Comparison of ENCODE assay signal across 21 cellular contexts in genomic region chr17:81455387-81455786, GRCh38. TPM values are rescaled to one million over a fixed set of nuclear protein-coding genes. Genes with fewer than 3 reads are reported as not detected.
A peak's percentile ranks its signal among the peaks of the same experiment; 100 is the strongest.
DNase-seq lines count a peak whose midpoint lies in the region; ATAC-seq and TF ChIP-seq lines count a peak whose summit lies in the region.
"Had no signal": no experiment of that assay in that cellular context is flagged by ENCODE, and none has a peak within 500 bp of the region (broad histone marks: within the 10 kb centered on the region; RNA-seq: fewer than 3 reads in every experiment).

No MANE protein-coding gene starts in this region.

- H3K9ac ChIP-seq in BLaER1 treated with 17β-estradiol and CSF1 and Interleukin-3, amounts not matched to agents 10 nM and 100 nM: peak overlapping the region in 10 of 11 experiments; percentile 24 to 80 (median 64); a peak in 19 of 22 replicates

- no peaks in the 10 kb centered on the region for H3K9me3 ChIP-seq in BLaER1 treated with 17β-estradiol and CSF1 and Interleukin-3, amounts not matched to agents 10 nM and 100 nM (replicated peaks in 1 of 11)
- no peaks in the 10 kb centered on the region for H3K9me3 ChIP-seq in KOPT-K1 (ENCODE audit: insufficient read depth, low read length, poor library complexity, severe bottlenecking)
- H3K9me3 ChIP-seq: SJSA1 had no signal

- peaks cover 0 to 34% (median 2%) of the 10 kb centered on the region in 11 experiments; a peak in 11 of 22 replicates for H3K36me3 ChIP-seq in BLaER1 treated with 17β-estradiol and CSF1 and Interleukin-3, amounts not matched to agents 10 nM and 100 nM
- H3K36me3 ChIP-seq in KOPT-K1 (ENCODE audit: insufficient read depth, low read length): peaks cover 87% of the 10 kb centered on the region
- H3K36me3 ChIP-seq: SJSA1 had no signal

- no peaks in the 10 kb centered on the region for H3K9me3 Mint-ChIP-seq in central memory CD8-positive, alpha-beta T cell
- H3K9me3 Mint-ChIP-seq in natural killer cell: no peaks in the 10 kb centered on the region
- H3K9me3 Mint-ChIP-seq: CD8-positive, alpha-beta T cell had no signal

- no peak for TF ChIP-seq CTCF in natural killer cell (IDR thresholded peaks at IDR 0.05)

- H3K27me3 ChIP-seq in BLaER1 treated with 17β-estradiol and CSF1 and Interleukin-3, amounts not matched to agents 10 nM and 100 nM: peaks cover 0 to 60% (median 0%) of the 10 kb centered on the region in 11 experiments; a peak in 6 of 22 replicates
- H3K27me3 ChIP-seq: SJSA1 had no signal

- peaks cover 74 to 96% (median 94%) of the 10 kb centered on the region in 10 experiments for H3K4me1 ChIP-seq in BLaER1 treated with 17β-estradiol and CSF1 and Interleukin-3, amounts not matched to agents 10 nM and 100 nM
- H3K4me1 ChIP-seq: SJSA1 had no signal

- H3K27ac ChIP-seq in BLaER1 treated with 17β-estradiol and CSF1 and Interleukin-3, amounts not matched to agents 10 nM and 100 nM: peak overlapping the region in 10 of 11 experiments; percentile 24 to 81 (median 68); a peak in 18 of 22 replicates
- peak overlapping the region; percentile 97 for H3K27ac ChIP-seq in KOPT-K1 (ENCODE audit: low read depth, low read length, poor library complexity, severe bottlenecking)
- H3K27ac ChIP-seq: SJSA1 had no signal

- H3K4me3 ChIP-seq in BLaER1 treated with 17β-estradiol and CSF1 and Interleukin-3, amounts not matched to agents 10 nM and 100 nM: peak overlapping the region in 8 of 10 experiments; percentile 18 to 63 (median 44); a peak in 16 of 20 replicates
- H3K4me3 ChIP-seq: GM12878, SJSA1 had no signal

- H3K36me3 Mint-ChIP-seq in central memory CD8-positive, alpha-beta T cell (ENCODE audit: insufficient read depth): no peaks in the 10 kb centered on the region
- no peaks in the 10 kb centered on the region for H3K36me3 Mint-ChIP-seq in natural killer cell
- H3K36me3 Mint-ChIP-seq: CD8-positive, alpha-beta T cell had no signal

- peak overlapping the region; percentile 74 to 100 (median 98) for H3K4me2 ChIP-seq in BLaER1 treated with 17β-estradiol and CSF1 and Interleukin-3, amounts not matched to agents 10 nM and 100 nM

- intact Hi-C loops in natural killer cell (cut with micrococcal nuclease): no loop called here

- no peak for ATAC-seq in central memory CD8-positive, alpha-beta T cell (replicated peaks; ENCODE audit: extremely low read depth, poor library complexity, severe bottlenecking)
- ATAC-seq in natural killer cell (peak; percentile 69 to 85 (median 77)), GM21423 (IDR thresholded peaks at IDR 0.05; ENCODE audit: unreplicated experiment) (no peak)
- ATAC-seq: CD8-positive, alpha-beta T cell; Panc1 had no signal

- H3K27me3 Mint-ChIP-seq in central memory CD8-positive, alpha-beta T cell: no peaks in the 10 kb centered on the region
- peaks cover 0 to 9% of the 10 kb centered on the region in 2 donors for H3K27me3 Mint-ChIP-seq in natural killer cell (ENCODE audit: low read depth in 2 of 2)

- H3K4me1 Mint-ChIP-seq in central memory CD8-positive, alpha-beta T cell: peaks cover 5% of the 10 kb centered on the region
- peaks cover 18 to 46% of the 10 kb centered on the region in 2 donors for H3K4me1 Mint-ChIP-seq in natural killer cell

- peaks cover 0 to 43% (median 5%) of the 10 kb centered on the region in 11 experiments; a peak in 12 of 22 replicates for H4K20me1 ChIP-seq in BLaER1 treated with 17β-estradiol and CSF1 and Interleukin-3, amounts not matched to agents 10 nM and 100 nM

- peak overlapping the region; percentile 85 for H3K27ac Mint-ChIP-seq in central memory CD8-positive, alpha-beta T cell (ENCODE audit: low read depth)
- peak overlapping the region in 1 of 2 donors; percentile 85 for H3K27ac Mint-ChIP-seq in natural killer cell
- H3K27ac Mint-ChIP-seq: CD8-positive, alpha-beta T cell had no signal

- H3K4me3 Mint-ChIP-seq in central memory CD8-positive, alpha-beta T cell: no peak overlapping the region
- H3K4me3 Mint-ChIP-seq in natural killer cell: peak overlapping the region; percentile 81
- H3K4me3 Mint-ChIP-seq: CD8-positive, alpha-beta T cell had no signal

- DNase-seq in central memory CD8-positive, alpha-beta T cell (ENCODE audit: low spot score in 2 of 2): no peak
- DNase-seq in natural killer cell: peak; percentile 48
- no peak for DNase-seq in GOT3 (lab: John Stamatoyannopoulos, UW)
- no peak for DNase-seq in GM19240 (ENCODE audit: insufficient read length, low spot score)
- DNase-seq: C1 segment of cervical spinal cord; CD8-positive, alpha-beta T cell; DND-41; KBM-7; MV-4-11; NCI-H1105 treated with DMSO at 0.1 percent for 48 hours; NCI-H2029 treated with DMSO at 0.1 percent for 48 hours; NCI-H226; NCI-H510A treated with DMSO at 0.1 percent for 48 hours; NCI-H748 treated with DMSO at 0.1 percent for 48 hours; NK-92 treated with Interleukin-12 subunit alpha and Interleukin-12 subunit beta, amount 100 ng/mL, for 24 hours had no signal

RNA-seq across cellular contexts. Expression of gene ACTG1, which starts 57.2 kb away (rescaled TPM):
- total RNA-seq in natural killer cell: 1,000 to 10,000 TPM; 1,401 to 1,901 (median 1,735) TPM

Comparison
In these comparisons a context has a peak if more than half of its experiments do, and no peak if none do; other contexts are left out.
1. ATAC-seq: peak in natural killer cell (3 of 3); none in central memory CD8-positive, alpha-beta T cell (single experiment) and GM21423 (single experiment).